In genomic region chr14:73494593-73494992, GRCh38 we compare ENCODE assay signal across 23 cellular contexts. TPM values are rescaled to one million over a fixed set of nuclear protein-coding genes. Genes with fewer than 3 reads are reported as not detected.
DNase-seq lines count a peak whose midpoint lies in the region; ATAC-seq and TF ChIP-seq lines count a peak whose summit lies in the region.
"Had no signal": no experiment of that assay in that cellular context is flagged by ENCODE, and none has a peak within 500 bp of the region (broad histone marks: within the 10 kb centered on the region; RNA-seq: fewer than 3 reads in every experiment).

No MANE protein-coding gene starts in this region.

- no peak overlapping the region for H3K27ac ChIP-seq in aorta (ENCODE audit: low read depth in 1 of 2, low read length in 2 of 2)
- H3K27ac ChIP-seq: A549, Peyer's patch had no signal

- H3K36me3 ChIP-seq in Loucy (ENCODE audit: insufficient read depth, low read length) (no peaks in the 10 kb centered on the region), aorta (ENCODE audit: control insufficient read depth in 1 of 2, insufficient read depth in 2 of 2, low read length in 1 of 2) (no peaks in the 10 kb centered on the region)
- H3K36me3 ChIP-seq: Peyer's patch had no signal

- H3K27me3 Mint-ChIP-seq in stimulated activated naive CD8-positive, alpha-beta T cell treated with anti-CD3 and anti-CD28 coated beads, Interleukin-15, Interleukin-2, amounts not matched to agents 100 ng/mL and 50 ng/mL, for 24 hours = no peaks in the 10 kb centered on the region
- no peaks in the 10 kb centered on the region for H3K27me3 Mint-ChIP-seq in activated T-helper 17 cell treated with anti-CD3 and anti-CD28 coated beads, Interleukin-2, amount 50 U/mL, for 72 hours
- no peaks in the 10 kb centered on the region for H3K27me3 Mint-ChIP-seq in effector memory CD8-positive, alpha-beta T cell

- H3K4me3 Mint-ChIP-seq in stimulated activated naive CD8-positive, alpha-beta T cell treated with anti-CD3 and anti-CD28 coated beads, Interleukin-15, Interleukin-2, amounts not matched to agents 100 ng/mL and 50 ng/mL, for 24 hours = peak overlapping the region; percentile 86
- H3K4me3 Mint-ChIP-seq in activated T-helper 17 cell treated with anti-CD3 and anti-CD28 coated beads, Interleukin-2, amount 50 U/mL, for 72 hours = no peak overlapping the region
- no peak overlapping the region for H3K4me3 Mint-ChIP-seq in effector memory CD8-positive, alpha-beta T cell
- H3K4me3 Mint-ChIP-seq: CD14-positive monocyte, GM23338, H9, HFFc6 had no signal

- ATAC-seq in stimulated activated naive CD8-positive, alpha-beta T cell treated with anti-CD3 and anti-CD28 coated beads, Interleukin-15, Interleukin-2, amounts not matched to agents 100 U/mL and 50 U/mL, for 24 hours = no peak
- ATAC-seq in activated T-helper 17 cell treated with anti-CD3 and anti-CD28 coated beads, Interleukin-2, amount 50 U/mL, for 72 hours (replicated peaks) = no peak
- ATAC-seq in aorta (ENCODE audit: low FRiP score) = no peak
- no peak for ATAC-seq in effector memory CD8-positive, alpha-beta T cell (replicated peaks)
- ATAC-seq: A549, GM23338 had no signal

- H3K4me1 Mint-ChIP-seq in stimulated activated naive CD8-positive, alpha-beta T cell treated with anti-CD3 and anti-CD28 coated beads, Interleukin-15, Interleukin-2, amounts not matched to agents 100 ng/mL and 50 ng/mL, for 24 hours (ENCODE audit: low read depth) = peaks cover 52% of the 10 kb centered on the region
- peaks cover 13% of the 10 kb centered on the region for H3K4me1 Mint-ChIP-seq in activated T-helper 17 cell treated with anti-CD3 and anti-CD28 coated beads, Interleukin-2, amount 50 U/mL, for 72 hours
- H3K4me1 Mint-ChIP-seq in effector memory CD8-positive, alpha-beta T cell (ENCODE audit: low read depth in 2 of 2) = peaks cover 35 to 50% of the 10 kb centered on the region in 2 donors

- no peaks in the 10 kb centered on the region for H3K27me3 ChIP-seq in Loucy (ENCODE audit: insufficient read depth, low read length, poor library complexity, severe bottlenecking)
- H3K27me3 ChIP-seq in aorta (ENCODE audit: control insufficient read depth in 1 of 2, insufficient read depth in 2 of 2, low read length in 1 of 2) = no peaks in the 10 kb centered on the region
- H3K27me3 ChIP-seq: Peyer's patch had no signal

- peaks cover 38% of the 10 kb centered on the region for H4K20me1 ChIP-seq in Loucy (ENCODE audit: insufficient read depth, low read length, poor library complexity, severe bottlenecking)

- intact Hi-C loops in aorta (cut with DNase I) = no loop called here

- no peak for DNase-seq in stimulated activated naive CD8-positive, alpha-beta T cell treated with anti-CD3 and anti-CD28 coated beads, Interleukin-15, Interleukin-2, amounts not matched to agents 100 U/mL and 50 U/mL, for 24 hours
- DNase-seq in stimulated activated CD4-positive, alpha-beta T cell treated with anti-CD3 and anti-CD28 coated beads, Interleukin-2, amount 100 ng/mL, for 24 hours = no peak
- DNase-seq in aorta = no peak
- no peak for DNase-seq in effector memory CD8-positive, alpha-beta T cell
- DNase-seq: DMS153, H9, HFFc6, KG1, MM.1S, NCI-H1694, NCI-H2029 treated with DMSO at 0.1 percent for 48 hours, NCI-H2227 treated with DMSO at 0.1 percent for 48 hours, NCI-H526 treated with DMSO at 0.1 percent for 48 hours, Peyer's patch, SHP77 treated with DMSO at 0.1 percent for 48 hours, SW 1271 had no signal

- no peaks in the 10 kb centered on the region for H3K9me3 Mint-ChIP-seq in stimulated activated naive CD8-positive, alpha-beta T cell treated with anti-CD3 and anti-CD28 coated beads, Interleukin-15, Interleukin-2, amounts not matched to agents 100 ng/mL and 50 ng/mL, for 24 hours
- no peaks in the 10 kb centered on the region for H3K9me3 Mint-ChIP-seq in activated T-helper 17 cell treated with anti-CD3 and anti-CD28 coated beads, Interleukin-2, amount 50 U/mL, for 72 hours
- no peaks in the 10 kb centered on the region for H3K9me3 Mint-ChIP-seq in effector memory CD8-positive, alpha-beta T cell
- H3K9me3 Mint-ChIP-seq: CD14-positive monocyte, H9, HFFc6 had no signal

- H3K4me3 ChIP-seq in Loucy (ENCODE audit: low read length, poor library complexity, severe bottlenecking) (no peak overlapping the region), aorta (ENCODE audit: low read length in 2 of 2) (no peak overlapping the region)
- H3K4me3 ChIP-seq: A549, Peyer's patch had no signal

- H3K79me2 ChIP-seq in Loucy (ENCODE audit: insufficient read depth, low read length) = peaks cover 41% of the 10 kb centered on the region

- no peak overlapping the region for H3K9ac ChIP-seq in Loucy (ENCODE audit: low read depth, low read length, poor library complexity, severe bottlenecking)

- peaks cover 51% of the 10 kb centered on the region for H3K36me3 Mint-ChIP-seq in stimulated activated naive CD8-positive, alpha-beta T cell treated with anti-CD3 and anti-CD28 coated beads, Interleukin-15, Interleukin-2, amounts not matched to agents 100 ng/mL and 50 ng/mL, for 24 hours (ENCODE audit: low read depth)
- peaks cover 59% of the 10 kb centered on the region for H3K36me3 Mint-ChIP-seq in activated T-helper 17 cell treated with anti-CD3 and anti-CD28 coated beads, Interleukin-2, amount 50 U/mL, for 72 hours (ENCODE audit: low read depth)
- peaks cover 46% of the 10 kb centered on the region for H3K36me3 Mint-ChIP-seq in effector memory CD8-positive, alpha-beta T cell (ENCODE audit: insufficient read depth)

- H3K9me2 ChIP-seq in Loucy (replicated peaks; ENCODE audit: low read depth, low read length) = no peaks in the 10 kb centered on the region

- H3K27ac Mint-ChIP-seq in stimulated activated naive CD8-positive, alpha-beta T cell treated with anti-CD3 and anti-CD28 coated beads, Interleukin-15, Interleukin-2, amounts not matched to agents 100 ng/mL and 50 ng/mL, for 24 hours = no peak overlapping the region
- peak overlapping the region; percentile 63 for H3K27ac Mint-ChIP-seq in activated T-helper 17 cell treated with anti-CD3 and anti-CD28 coated beads, Interleukin-2, amount 50 U/mL, for 72 hours
- peak overlapping the region in 1 of 2 donors; percentile 77 for H3K27ac Mint-ChIP-seq in effector memory CD8-positive, alpha-beta T cell
- H3K27ac Mint-ChIP-seq: CD14-positive monocyte, GM23338, HFFc6 had no signal

- H3K4me2 ChIP-seq in Loucy (ENCODE audit: low read depth, low read length, poor library complexity, severe bottlenecking) = peak overlapping the region; percentile 98

- TF ChIP-seq CTCF in Loucy (conservative IDR thresholded peaks at IDR 0.05; ENCODE audit: low read length) = no peak

- no peaks in the 10 kb centered on the region for H3F3A ChIP-seq in Loucy (ENCODE audit: low read depth)

- H3K4me1 ChIP-seq in Loucy (ENCODE audit: insufficient read depth, low read length, poor library complexity, severe bottlenecking) (peaks cover 24% of the 10 kb centered on the region), aorta (ENCODE audit: control insufficient read depth in 1 of 2, insufficient read depth in 2 of 2, low read length in 2 of 2) (peaks cover 0 to 2% of the 10 kb centered on the region in 2 donors)

- no peak overlapping the region for H2AFZ ChIP-seq in Loucy (ENCODE audit: low read length)
- H2AFZ ChIP-seq: GM23338 had no signal

- no peaks in the 10 kb centered on the region for H3K9me3 ChIP-seq in Loucy (ENCODE audit: insufficient read depth, low read depth, low read length)
- H3K9me3 ChIP-seq in aorta (ENCODE audit: control insufficient read depth, low read length) = no peaks in the 10 kb centered on the region
- H3K9me3 ChIP-seq: A549, Peyer's patch had no signal

- 99 to 100% methylated on average over 2 of the region's 2 CpGs for WGBS in aorta, 2 donors

RNA-seq across cellular contexts. Expression of gene RIOX1, which starts 3.9 kb away (rescaled TPM):
- 10 to 100 TPM in 1 of 2 donors, 1 to 10 TPM in 1; 9.2 to 23.3 TPM for total RNA-seq in activated T-helper 17 cell treated with anti-CD3 and anti-CD28 coated beads, Interleukin-2, amount 50 U/mL, for 72 hours
- total RNA-seq in aorta = 1 to 10 TPM; 7.1 to 9.2 TPM
- 1 to 10 TPM; 2.5 to 4.0 TPM for polyA plus RNA-seq in aorta

RNA-seq across cellular contexts. Expression of gene NUMB, which starts 36.2 kb away (rescaled TPM):
- total RNA-seq in activated T-helper 17 cell treated with anti-CD3 and anti-CD28 coated beads, Interleukin-2, amount 50 U/mL, for 72 hours = 10 to 100 TPM; 45.1 to 55.0 TPM
- total RNA-seq in aorta = 10 to 100 TPM; 67.5 to 99.3 TPM
- 10 to 100 TPM; 27.2 to 33.7 TPM for polyA plus RNA-seq in aorta

RNA-seq across cellular contexts. Expression of gene ACOT1, which starts 42.4 kb away (rescaled TPM):
- total RNA-seq in activated T-helper 17 cell treated with anti-CD3 and anti-CD28 coated beads, Interleukin-2, amount 50 U/mL, for 72 hours = 1 to 10 TPM; 1.3 to 3.6 TPM
- 1 to 10 TPM; 4.6 to 9.0 TPM for total RNA-seq in aorta
- polyA plus RNA-seq in aorta = 1 to 10 TPM; 5.2 to 5.4 TPM
- total RNA-seq: G401 had no signal
